19 cellular contexts compared by ENCODE assay signal in the genomic region with DNA sequence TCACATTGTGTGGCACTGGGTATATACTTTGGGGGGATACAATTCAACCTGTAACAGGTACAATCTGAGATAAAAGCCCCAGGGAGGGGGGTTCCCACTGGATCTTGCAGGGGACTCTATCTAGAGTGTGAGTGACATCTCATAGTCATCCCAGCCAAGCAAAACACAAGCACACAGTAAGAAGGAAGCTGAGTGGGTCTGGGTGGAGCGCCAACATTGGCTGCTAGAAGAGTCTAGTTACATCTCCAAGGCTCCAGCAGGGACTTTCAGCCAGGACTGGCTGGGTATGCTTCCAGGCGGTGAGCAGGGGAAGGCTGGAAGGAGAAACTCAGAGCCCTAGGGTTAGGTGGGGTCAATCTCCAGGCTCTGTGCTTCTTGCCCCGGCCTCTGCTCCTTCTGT. TPM values are rescaled to one million over a fixed set of nuclear protein-coding genes. Genes with fewer than 3 reads are reported as not detected.
DNase-seq lines count a peak whose midpoint lies in the region; ATAC-seq, FAIRE-seq and TF ChIP-seq lines count a peak whose summit lies in the region.
"Had no signal": no experiment of that assay in that cellular context is flagged by ENCODE, and none has a peak within 500 bp of the region (broad histone marks: within the 10 kb centered on the region; RNA-seq: fewer than 3 reads in every experiment).

No MANE protein-coding gene starts in this region.

- H3K4me3 ChIP-seq in breast epithelium: no peak overlapping the region
- no peak overlapping the region for H3K4me3 ChIP-seq in GM12878
- no peak overlapping the region for H3K4me3 ChIP-seq in aorta (ENCODE audit: low read length in 2 of 2)
- no peak overlapping the region for H3K4me3 ChIP-seq in GM23338
- H3K4me3 ChIP-seq in Peyer's patch: no peak overlapping the region
- H3K4me3 ChIP-seq: hepatocyte, pancreas had no signal

- no peak overlapping the region for H3K9ac ChIP-seq in GM12878 (ENCODE audit: control insufficient read depth, insufficient read depth, low read length)

- POLR2A ChIA-PET in MCF 10A (lab: Yijun Ruan, JAX) (no interaction called here), GM12878 (lab: Charles Lee) (interaction anchor here (0.6 to 1.7 kb wide), 4 partner anchors 8 to 19 kb away, joined by 3 to 13 read pairs (median 4); no protein-coding TSS in a partner anchor)

- H3K27me3 ChIP-seq in breast epithelium: no peaks in the 10 kb centered on the region
- no peaks in the 10 kb centered on the region for H3K27me3 ChIP-seq in GM12878 (replicated peaks in 1 of 2; ENCODE audit: control insufficient read depth in 2 of 2, insufficient read depth in 2 of 2, low read length in 1 of 2)
- H3K27me3 ChIP-seq in aorta (ENCODE audit: control insufficient read depth in 1 of 2, insufficient read depth in 2 of 2, low read length in 1 of 2): no peaks in the 10 kb centered on the region
- no peaks in the 10 kb centered on the region for H3K27me3 ChIP-seq in GM23338 (ENCODE audit: insufficient read depth)
- no peaks in the 10 kb centered on the region for H3K27me3 ChIP-seq in Peyer's patch
- H3K27me3 ChIP-seq: hepatocyte, pancreas had no signal

- H3K79me2 ChIP-seq in GM12878 (ENCODE audit: control insufficient read depth, insufficient read depth, low read length): no peaks in the 10 kb centered on the region
- no peaks in the 10 kb centered on the region for H3K79me2 ChIP-seq in GM23338 (replicated peaks; ENCODE audit: insufficient read depth)
- H3K79me2 ChIP-seq: hepatocyte had no signal

- H3K27me3 Mint-ChIP-seq in MCF 10A (ENCODE audit: insufficient read depth, unreplicated experiment) (no peaks in the 10 kb centered on the region), GM23338 (ENCODE audit: insufficient read depth, low read depth, poor library complexity) (peaks cover 8% of the 10 kb centered on the region)
- H3K27me3 Mint-ChIP-seq: activated naive CD4-positive, alpha-beta T cell treated with anti-CD3 and anti-CD28 coated beads, Interleukin-2, amount 50 U/mL, for 24 hours had no signal

- H3K4me1 ChIP-seq in breast epithelium: no peaks in the 10 kb centered on the region
- H3K4me1 ChIP-seq in GM12878 (ENCODE audit: control insufficient read depth, insufficient read depth, low read length): peaks cover 16% of the 10 kb centered on the region
- no peaks in the 10 kb centered on the region for H3K4me1 ChIP-seq in aorta (ENCODE audit: control insufficient read depth in 1 of 2, insufficient read depth in 2 of 2, low read length in 2 of 2)
- no peaks in the 10 kb centered on the region for H3K4me1 ChIP-seq in GM23338 (ENCODE audit: insufficient read depth)
- no peaks in the 10 kb centered on the region for H3K4me1 ChIP-seq in Peyer's patch
- H3K4me1 ChIP-seq: pancreas had no signal

- H3K27ac ChIP-seq in breast epithelium (no peak overlapping the region), GM12878 (ENCODE audit: control insufficient read depth, insufficient read depth) (no peak overlapping the region), aorta (ENCODE audit: low read depth in 1 of 2, low read length in 2 of 2) (no peak overlapping the region), GM23338 (ENCODE audit: low read depth) (no peak overlapping the region), Peyer's patch (no peak overlapping the region)
- H3K27ac ChIP-seq: hepatocyte, pancreas had no signal

- no peak for TF ChIP-seq RAD21 in GM12878 (IDR thresholded peaks at IDR 0.05; ENCODE audit: insufficient read depth, low read depth, low read length)

- H3K4me3 Mint-ChIP-seq in MCF 10A (ENCODE audit: unreplicated experiment) (no peak overlapping the region), GM23338 (no peak overlapping the region)
- H3K4me3 Mint-ChIP-seq: activated naive CD4-positive, alpha-beta T cell treated with anti-CD3 and anti-CD28 coated beads, Interleukin-2, amount 50 U/mL, for 24 hours had no signal

- H3K36me3 ChIP-seq in breast epithelium: no peaks in the 10 kb centered on the region
- no peaks in the 10 kb centered on the region for H3K36me3 ChIP-seq in GM12878 (ENCODE audit: control insufficient read depth in 2 of 2, insufficient read depth in 2 of 2, low read length in 1 of 2)
- no peaks in the 10 kb centered on the region for H3K36me3 ChIP-seq in aorta (ENCODE audit: control insufficient read depth in 1 of 2, insufficient read depth in 2 of 2, low read length in 1 of 2)
- no peaks in the 10 kb centered on the region for H3K36me3 ChIP-seq in GM23338 (ENCODE audit: insufficient read depth)
- H3K36me3 ChIP-seq in Peyer's patch: no peaks in the 10 kb centered on the region
- H3K36me3 ChIP-seq: pancreas had no signal

- H3K36me3 Mint-ChIP-seq in MCF 10A (ENCODE audit: insufficient read depth, unreplicated experiment) (no peaks in the 10 kb centered on the region), GM23338 (ENCODE audit: low read depth) (no peaks in the 10 kb centered on the region)
- H3K36me3 Mint-ChIP-seq: activated naive CD4-positive, alpha-beta T cell treated with anti-CD3 and anti-CD28 coated beads, Interleukin-2, amount 50 U/mL, for 24 hours had no signal

- H2AFZ ChIP-seq in GM12878 (ENCODE audit: control insufficient read depth, low read depth, low read length): no peak overlapping the region
- H2AFZ ChIP-seq in GM23338: no peak overlapping the region
- H2AFZ ChIP-seq: hepatocyte had no signal

- FAIRE-seq in GM12878 (lab: Jason Lieb, UNC): no peak
- FAIRE-seq: A204.1, pancreas had no signal

- ATAC-seq in GM12878 (peak; percentile 40), left cardiac atrium (peak; percentile 50 to 82), aorta (ENCODE audit: low FRiP score) (peak; percentile 12), GM23338 (no peak)

- TF ChIP-seq CTCF in MCF 10A (IDR thresholded peaks at IDR 0.05; ENCODE audit: unreplicated experiment) (no peak), breast epithelium (IDR thresholded peaks at IDR 0.05) (no peak), GM12878 (IDR thresholded peaks at IDR 0.05 in 2 of 3, conservative IDR thresholded peaks at IDR 0.05 in 1 of 3; ENCODE audit: control insufficient read depth in 2 of 3, extremely low read depth in 1 of 3, insufficient read depth in 1 of 3, low read depth in 3 of 3, low read length in 3 of 3) (no peak), GM23338 (conservative IDR thresholded peaks at IDR 0.05; ENCODE audit: low read depth in 2 of 2) (no peak), Peyer's patch (IDR thresholded peaks at IDR 0.05) (no peak)

- intact Hi-C loops in MCF 10A (cut with micrococcal nuclease): no loop called here
- intact Hi-C loops in breast epithelium (cut with DNase I; ENCODE audit: low total_unique reads): no loop called here
- intact Hi-C loops in GM12878 (cut with micrococcal nuclease; ENCODE audit: unreplicated experiment): loop anchor here (5.0 to 10.0 kb wide), 4 partner anchors 132 to 729 kb away; a partner anchor contains a TSS
- intact Hi-C loops in left cardiac atrium (cut with DNase I): no loop called here
- intact Hi-C loops in aorta (cut with DNase I): no loop called here

- no TSS peak for BruUV-seq in MCF 10A (replicated peaks; lab: Mats Ljungman, UMichigan)
- BruUV-seq in GM12878 (replicated peaks; lab: Mats Ljungman, UMichigan): no TSS peak

- H3K4me2 ChIP-seq in GM12878 (ENCODE audit: control insufficient read depth, insufficient read depth): no peak overlapping the region
- no peak overlapping the region for H3K4me2 ChIP-seq in GM23338
- H3K4me2 ChIP-seq: hepatocyte had no signal

- peaks cover 7% of the 10 kb centered on the region; the same call in 1 of the 2 replicates for H3K9me2 ChIP-seq in GM23338 (ENCODE audit: insufficient read depth)

- SMC1A ChIA-PET in GM12878 (lab: Charles Lee; ENCODE audit: uncharacterized antibody, unreplicated experiment): interaction anchor here (0.8 to 3.0 kb wide), 8 partner anchors 9 to 540 kb away, joined by 3 to 33 read pairs (median 4); no protein-coding TSS in a partner anchor

- H3K9me3 ChIP-seq in breast epithelium: no peaks in the 10 kb centered on the region
- H3K9me3 ChIP-seq in GM12878 (replicated peaks; ENCODE audit: control insufficient read depth, insufficient read depth, low read length): no peaks in the 10 kb centered on the region
- H3K9me3 ChIP-seq in aorta (ENCODE audit: control insufficient read depth, low read length): no peaks in the 10 kb centered on the region
- no peaks in the 10 kb centered on the region for H3K9me3 ChIP-seq in Peyer's patch
- H3K9me3 ChIP-seq: pancreas had no signal

- RAD21 ChIA-PET in GM12878 (lab: Charles Lee; ENCODE audit: unreplicated experiment): interaction anchor here (0.7 to 3.8 kb wide), 7 partner anchors 10 to 297 kb away, joined by 3 to 24 read pairs (median 4); no protein-coding TSS in a partner anchor

- 59% methylated on average over 3 of the region's 3 CpGs for WGBS in GM12878 (ENCODE audit: insufficient coverage, insufficient replicate concordance, low lambda C conversion rate, missing lambda C conversion rate)
- 20 to 21% methylated on average over 3 of the region's 3 CpGs for WGBS in aorta, 2 donors

- TF ChIP-seq POLR2A in breast epithelium (IDR thresholded peaks at IDR 0.05): no peak
- no peak for TF ChIP-seq POLR2A in GM12878 (IDR thresholded peaks at IDR 0.05; ENCODE audit: low read depth, low read length)
- no peak for TF ChIP-seq POLR2A in Peyer's patch (IDR thresholded peaks at IDR 0.05)

- DNase-seq in MCF 10A (ENCODE audit: unreplicated experiment): peak; percentile 20
- no peak for DNase-seq in breast epithelium (ENCODE audit: low spot score in 2 of 2)
- no peak for DNase-seq in GM12878 (ENCODE audit: low read depth, low spot score)
- DNase-seq in left cardiac atrium: peak; percentile 68
- peak in 1 of 2 donors; percentile 73 for DNase-seq in aorta
- DNase-seq in GM23338 (ENCODE audit: low spot score): no peak
- DNase-seq in Peyer's patch: no peak
- no peak for DNase-seq in retina
- DNase-seq: cerebellar nuclear complex; COR-L47; GDM1; kidney glomerular epithelial cell; NCI-H1694 treated with DMSO at 0.1 percent for 48 hours; NCI-H524 treated with DMSO at 0.1 percent for 48 hours; pancreas; stimulated activated CD4-positive, alpha-beta T cell treated with anti-CD3 and anti-CD28 coated beads, Interleukin-12 subunit alpha, Interleukin-12 subunit beta, amount 100 ng/mL, for 4 hours had no signal

- no peaks in the 10 kb centered on the region for H3K9me3 Mint-ChIP-seq in MCF 10A (ENCODE audit: unreplicated experiment)
- H3K9me3 Mint-ChIP-seq in GM23338: no peaks in the 10 kb centered on the region
- H3K9me3 Mint-ChIP-seq: activated naive CD4-positive, alpha-beta T cell treated with anti-CD3 and anti-CD28 coated beads, Interleukin-2, amount 50 U/mL, for 24 hours had no signal

- no peak for TF ChIP-seq EP300 in GM12878 (IDR thresholded peaks at IDR 0.05; ENCODE audit: borderline replicate concordance in 1 of 2, control insufficient read depth in 1 of 2, low read depth in 2 of 2, low read length in 2 of 2)

- in situ Hi-C loops in GM12878 (cut with MboI): no loop called here

- H3K27ac Mint-ChIP-seq in MCF 10A (ENCODE audit: low read depth, unreplicated experiment) (no peak overlapping the region), GM23338 (no peak overlapping the region)

- H4K20me1 ChIP-seq in GM12878 (ENCODE audit: control insufficient read depth, insufficient read depth) (no peaks in the 10 kb centered on the region), GM23338 (replicated peaks; ENCODE audit: insufficient read depth) (no peaks in the 10 kb centered on the region)

- no peaks in the 10 kb centered on the region for H3K4me1 Mint-ChIP-seq in MCF 10A (ENCODE audit: insufficient read depth, unreplicated experiment)
- no peaks in the 10 kb centered on the region for H3K4me1 Mint-ChIP-seq in GM23338

- no peaks in the 10 kb centered on the region for H3F3A ChIP-seq in GM23338 (replicated peaks; ENCODE audit: low read depth)

- CTCF ChIA-PET in MCF 10A (lab: Yijun Ruan, JAX) (interaction anchor here (0.6 kb wide), 1 partner anchor 20 kb away, joined by 3 read pairs; no protein-coding TSS in a partner anchor), GM12878 (lab: Yijun Ruan, JAX) (interaction anchor here (0.7 to 1.7 kb wide), 3 partner anchors 9 to 399 kb away, joined by 3 to 7 read pairs (median 3); no protein-coding TSS in a partner anchor)

RNA-seq across cellular contexts. Expression of a gene that starts 53.0 kb away (rescaled TPM):
- 5.8 and 6.4 TPM in 2 replicates for total RNA-seq in MCF 10A (2022)
- not detected for total RNA-seq in breast epithelium
- total RNA-seq in GM12878 (2013; cell fraction: nucleolus; rRNA removed): not detected in 2 replicates
- total RNA-seq in GM12878 (2014; rRNA removed): 0.11 and 0.28 TPM in 2 replicates
- 0.13 and 0.14 TPM in 2 replicates for total RNA-seq in GM12878 (2014; rRNA removed; fragmentation: Illumina TruSeq; extraction: Trizol)
- 0.21 and 0.31 TPM in 2 replicates for total RNA-seq in GM12878 (2021)
- 0.12 TPM for polyA plus RNA-seq in GM12878 (2011; ENCODE audit: low read depth)
- polyA plus RNA-seq in GM12878 (2011; rRNA removed): 0.10 TPM in 2 replicates
- polyA plus RNA-seq in GM12878 (2011; cell fraction: cytosol; rRNA removed): 0.04 TPM in 1 of 2 replicates, not detected in the other
- polyA plus RNA-seq in GM12878 (2011; cell fraction: nucleus; rRNA removed): 0.09 and 0.10 TPM in 2 replicates
- not detected in 2 replicates for polyA plus RNA-seq in GM12878 (2012)
- 0.15 and 0.30 TPM in 2 replicates for polyA plus RNA-seq in GM12878 (2014; fragmentation: Illumina TruSeq; extraction: Trizol)
- polyA plus RNA-seq in GM12878 (2014; fragmentation: Nextera tagmentation; extraction: Ambion mirVana): under 1 TPM; 0.03 to 0.07 TPM
- polyA plus RNA-seq in GM12878 (2014; rRNA removed): 0.09 and 0.10 TPM in 2 replicates
- polyA plus RNA-seq in GM12878 (2016; fragmentation: Nextera tagmentation; extraction: Ambion mirVana): not detected
- polyA minus RNA-seq in GM12878 (2011; rRNA and poly(A)+ RNA removed): 0.10 and 0.51 TPM in 2 replicates
- not detected in 2 replicates for polyA minus RNA-seq in GM12878 (2011; cell fraction: cytosol; rRNA and poly(A)+ RNA removed)
- not detected in 2 replicates for polyA minus RNA-seq in GM12878 (2011; cell fraction: nucleus; rRNA and poly(A)+ RNA removed)
- not detected for total RNA-seq in left cardiac atrium
- total RNA-seq in aorta: 1 to 10 TPM; 2.3 to 3.7 TPM
- 1 to 10 TPM in 1 of 2 donors, under 1 TPM in 1; 0.36 to 1.3 TPM for polyA plus RNA-seq in aorta
- total RNA-seq in GM23338 (2014; rRNA removed; shearing (Covaris generic)): not detected in 2 replicates
- polyA plus RNA-seq in GM23338 (2016; fragmentation: Nextera tagmentation; extraction: Ambion mirVana): not detected in 2 replicates
- not detected for total RNA-seq in Peyer's patch

Comparison
In these comparisons a context has a peak if more than half of its experiments do, and no peak if none do; other contexts are left out.
1. DNase-seq: peak in MCF 10A (single experiment) and left cardiac atrium (single experiment); none in breast epithelium (0 of 2), GM12878 (single experiment), GM23338 (single experiment), Peyer's patch (0 of 3) and retina (single experiment).